ENCODE assay signal across 8 cellular contexts in genomic region chr2:24084386-24085375, GRCh38. TPM values are rescaled to one million over a fixed set of nuclear protein-coding genes. Genes with fewer than 3 reads are reported as not detected.
DNase-seq lines count a peak whose midpoint lies in the region; FAIRE-seq and TF ChIP-seq lines count a peak whose summit lies in the region.

Gene TP53I3, minus strand, starts transcription at chr2:24084834. Its CDS starts 508 bp downstream, at chr2:24084326.

- DNase-seq in G401 (ENCODE audit: low spot score) (peak; percentile 77), GOT3 (lab: John Stamatoyannopoulos, UW) (peak; percentile 76), LHCN-M2 (ENCODE audit: low read depth) (peak; percentile 90), SHP77 (lab: John Stamatoyannopoulos, UW) (peak; percentile 78 to 85), frontal cortex (ENCODE audit: low spot score in 2 of 2) (peak; percentile 77 to 87)
- peak; percentile 85 for DNase-seq in activated naive CD4-positive, alpha-beta T cell treated with Interleukin-2 at 50 U/mL for 16 hours

- no peaks in the 10 kb centered on the region for H3K9me3 ChIP-seq in neutrophil

- H3K27ac ChIP-seq in neutrophil, result peak within 1 kb of the TSS; percentile 81

- no peak for FAIRE-seq in frontal cortex (lab: Jason Lieb, UNC)

- H3K36me3 ChIP-seq in neutrophil, result peaks cover 29% of the 10 kb centered on the region

- peak; percentile 95 for TF ChIP-seq CTCF in neutrophil (IDR thresholded peaks at IDR 0.05)
- no peak for TF ChIP-seq CTCF in subcutaneous adipose tissue (IDR thresholded peaks at IDR 0.05; ENCODE audit: low read depth)

- peak within 1 kb of the TSS; percentile 77 to 83 for H3K4me3 ChIP-seq in neutrophil (ENCODE audit: low read depth in 1 of 2, low read length in 1 of 2)

- H3K27me3 ChIP-seq in neutrophil, result no peaks in the 10 kb centered on the region

- in situ Hi-C loops in G401 (cut with HindIII; ENCODE audit: low sequenced_read_pairs), result no loop called here

- peaks cover 68 to 71% of the 10 kb centered on the region in 2 experiments for H3K4me1 ChIP-seq in neutrophil (ENCODE audit: control insufficient read depth in 1 of 2, insufficient read depth in 1 of 2, low read depth in 1 of 2, low read length in 1 of 2)

RNA-seq across cellular contexts. Expression of gene TP53I3, which starts in this region (rescaled TPM):
- total RNA-seq in G401 (2014; rRNA removed; shearing (Covaris generic)), result 47.6 and 66.0 TPM in 2 replicates
- total RNA-seq in LHCN-M2 (2014; rRNA removed) (101 and 119 TPM in 2 replicates), frontal cortex (15.5 TPM), subcutaneous adipose tissue (10 to 100 TPM; 10.4 to 26.8 (median 20.4) TPM)
- 113 TPM for polyA plus RNA-seq in LHCN-M2 (2012)

Comparison
In these comparisons a context has a peak if more than half of its experiments do, and no peak if none do; other contexts are left out.
1. Peak in every context shown above with its lines: DNase-seq, H3K4me3 ChIP-seq and H3K27ac ChIP-seq.